Comparison of ENCODE assay signal across 9 cellular contexts in the genomic region with DNA sequence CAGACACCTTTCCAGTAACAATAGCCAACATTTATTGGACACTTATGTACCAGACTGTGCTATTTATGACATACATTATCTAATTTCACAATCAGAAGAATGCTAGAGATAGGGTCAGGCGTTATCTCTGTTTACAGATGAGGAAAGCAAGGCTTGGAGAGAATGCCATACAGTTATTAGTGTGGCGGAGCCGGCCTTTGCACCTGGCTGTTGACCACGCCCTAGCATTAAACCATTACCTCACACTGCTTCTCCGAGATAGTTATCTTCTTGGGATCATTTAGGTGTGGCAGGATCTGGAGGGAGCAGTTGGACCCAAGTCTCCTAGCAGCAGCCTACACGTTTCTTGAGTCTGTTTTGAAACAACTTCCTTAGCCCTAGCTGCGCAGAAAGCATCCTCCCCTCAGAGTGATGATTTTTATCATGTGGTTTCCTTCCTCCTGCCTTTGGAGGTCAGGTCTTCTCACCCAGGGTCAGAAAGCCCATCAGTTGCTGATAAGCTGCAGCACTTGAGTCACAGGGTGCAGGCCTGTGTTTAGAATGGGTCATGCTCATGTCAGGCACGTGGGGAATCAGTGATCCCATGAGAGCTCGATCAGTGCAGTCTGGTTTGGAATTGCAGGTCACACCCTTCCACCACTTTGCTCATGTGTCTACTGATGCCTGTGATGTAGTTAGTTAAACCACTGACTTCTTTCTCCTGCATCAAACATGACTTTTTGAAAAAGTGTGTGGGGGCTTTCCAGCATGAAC.
DNase-seq lines count a peak whose midpoint lies in the region; ATAC-seq, FAIRE-seq and TF ChIP-seq lines count a peak whose summit lies in the region.
"Had no signal": no experiment of that assay in that cellular context is flagged by ENCODE, and none has a peak within 500 bp of the region (broad histone marks: within the 10 kb centered on the region; RNA-seq: fewer than 3 reads in every experiment).

No MANE protein-coding gene starts in this region.

- intact Hi-C loops in endothelial cell of umbilical vein (cut with micrococcal nuclease) = loop anchor here (5.0 kb wide), 1 partner anchor 117 kb away; a partner anchor contains a TSS

- no peak for TF ChIP-seq POLR2A in endothelial cell of umbilical vein (IDR thresholded peaks at IDR 0.05; ENCODE audit: low read depth, low read length)

- ATAC-seq in HG03280 (IDR thresholded peaks at IDR 0.05; ENCODE audit: unreplicated experiment) = no peak

- H4K20me1 ChIP-seq in endothelial cell of umbilical vein (replicated peaks; ENCODE audit: control insufficient read depth, extremely low read depth, insufficient read depth, low read length) = no peaks in the 10 kb centered on the region

- no peak overlapping the region for H2AFZ ChIP-seq in endothelial cell of umbilical vein (ENCODE audit: low read depth, low read length)

- H3K9ac ChIP-seq in endothelial cell of umbilical vein (replicated peaks; ENCODE audit: extremely low read depth, insufficient read depth, low read length) = peak overlapping the region; percentile 97

- DNase-seq in activated gamma-delta T cell treated with Interleukin-2 at 50 U/mL for 16 hours = peak; percentile 72
- DNase-seq in activated gamma-delta T cell (lab: John Stamatoyannopoulos, UW) = no peak
- DNase-seq in KBM-7 = peak; percentile 73
- peak in 3 of 4 experiments; percentile 16 to 38 (median 28) for DNase-seq in activated CD4-positive, CD25-positive, alpha-beta regulatory T cell (lab: John Stamatoyannopoulos, UW)
- peak; percentile 58 for DNase-seq in endothelial cell of umbilical vein (ENCODE audit: low read depth, low spot score)
- peak; percentile 53 for DNase-seq in renal cortical epithelial cell (ENCODE audit: low read depth)
- no peak for DNase-seq in cerebellum (ENCODE audit: low spot score)

- H3K4me1 ChIP-seq in endothelial cell of umbilical vein (ENCODE audit: control insufficient read depth, extremely low read depth, insufficient read depth, low read length) = peaks cover 86% of the 10 kb centered on the region

- H3K9me3 ChIP-seq in endothelial cell of umbilical vein (replicated peaks; ENCODE audit: control insufficient read depth, insufficient read depth, low read length) = no peaks in the 10 kb centered on the region

- POLR2A ChIA-PET in endothelial cell of umbilical vein (lab: Charles Lee) = interaction anchor here (6.1 kb wide), 1 partner anchor 15 kb away, joined by 52 read pairs; no protein-coding TSS in a partner anchor

- H3K79me2 ChIP-seq in endothelial cell of umbilical vein (ENCODE audit: control insufficient read depth, insufficient read depth, low read length) = peaks cover 86% of the 10 kb centered on the region

- H3K27me3 ChIP-seq in endothelial cell of umbilical vein (ENCODE audit: control insufficient read depth in 2 of 2, insufficient read depth in 2 of 2, low read length in 2 of 2) = no peaks in the 10 kb centered on the region

- peak overlapping the region; percentile 79 for H3K4me2 ChIP-seq in endothelial cell of umbilical vein (ENCODE audit: insufficient read depth, low read length)

- BruUV-seq in endothelial cell of umbilical vein (replicated peaks; lab: Mats Ljungman, UMichigan) = no TSS peak

- H3K27ac ChIP-seq in endothelial cell of umbilical vein (ENCODE audit: insufficient read depth, low read depth, low read length) = peak overlapping the region; percentile 100
- H3K27ac ChIP-seq: C4-2B had no signal

- CTCF ChIA-PET in endothelial cell of umbilical vein (lab: Charles Lee) = interaction anchor here (1.3 to 2.2 kb wide), 3 partner anchors 12 to 40 kb away, joined by 4 to 5 read pairs (median 4); no protein-coding TSS in a partner anchor

- dilution Hi-C loops in endothelial cell of umbilical vein (cut with MboI; ENCODE audit: extremely low pct_ligation_motif_present, low sequenced_read_pairs) = no loop called here

- H3K4me3 ChIP-seq in endothelial cell of umbilical vein (replicated peaks in 1 of 3; ENCODE audit: insufficient read depth in 1 of 3, low read depth in 1 of 3, low read length in 3 of 3) = no peak overlapping the region

- no peak for TF ChIP-seq CTCF in endothelial cell of umbilical vein (IDR thresholded peaks at IDR 0.05; ENCODE audit: extremely low read depth in 1 of 2, insufficient read depth in 1 of 2, low read depth in 1 of 2, low read length in 2 of 2)

- in situ Hi-C loops in KBM-7 (cut with MboI; ENCODE audit: low pct_unique_long_range_greater_than_20kb, low sequenced_read_pairs) = no loop called here

- no peaks in the 10 kb centered on the region for H3K36me3 ChIP-seq in endothelial cell of umbilical vein (ENCODE audit: control insufficient read depth in 2 of 2, extremely low read depth in 1 of 2, insufficient read depth in 2 of 2, low read length in 2 of 2)

- peak; percentile 18 for FAIRE-seq in endothelial cell of umbilical vein (lab: Jason Lieb, UNC)

- H3K9me1 ChIP-seq in endothelial cell of umbilical vein (replicated peaks; ENCODE audit: control insufficient read depth, extremely low read depth, insufficient read depth, low read length) = no peaks in the 10 kb centered on the region

TF ChIP-seq in endothelial cell of umbilical vein, 7 proteins besides CTCF, POLR2A, EP300 and RAD21:
- peak; percentile 67 for TF ChIP-seq FOS (IDR thresholded peaks at IDR 0.05; ENCODE audit: borderline replicate concordance, insufficient read depth, low read length)
- TF ChIP-seq, protein P1, sequence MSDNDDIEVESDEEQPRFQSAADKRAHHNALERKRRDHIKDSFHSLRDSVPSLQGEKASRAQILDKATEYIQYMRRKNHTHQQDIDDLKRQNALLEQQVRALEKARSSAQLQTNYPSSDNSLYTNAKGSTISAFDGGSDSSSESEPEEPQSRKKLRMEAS (IDR thresholded peaks at IDR 0.05; ENCODE audit: insufficient read depth, insufficient read length) = no peak
- peak; percentile 35 for TF ChIP-seq JUN (IDR thresholded peaks at IDR 0.05; ENCODE audit: borderline replicate concordance, insufficient read depth, insufficient read length, low read depth)
- no peak for TF ChIP-seq EZH2 (IDR thresholded peaks at IDR 0.05; ENCODE audit: borderline replicate concordance, low read depth, low read length, severe bottlenecking)
- peak; percentile 96 for TF ChIP-seq GATA2 (IDR thresholded peaks at IDR 0.05; ENCODE audit: insufficient read depth, insufficient read length, low read depth, low read length)
- peak; percentile 15 for TF ChIP-seq MYC (IDR thresholded peaks at IDR 0.05; ENCODE audit: low read depth, low read length)
- TF ChIP-seq POLR2AphosphoS5 (IDR thresholded peaks at IDR 0.05; ENCODE audit: insufficient read depth, low read depth, low read length) = peak; percentile 83

Comparison
In these comparisons a context has a peak if more than half of its experiments do, and no peak if none do; other contexts are left out.
1. DNase-seq: peak in activated gamma-delta T cell treated with Interleukin-2 at 50 U/mL for 16 hours (single experiment), KBM-7 (single experiment), activated CD4-positive, CD25-positive, alpha-beta regulatory T cell (3 of 4), endothelial cell of umbilical vein (single experiment) and renal cortical epithelial cell (single experiment); none in activated gamma-delta T cell (single experiment) and cerebellum (single experiment).